In genomic region chr7:872685-873084, GRCh38 we compare ENCODE assay signal across 7 cellular contexts. TPM values are rescaled to one million over a fixed set of nuclear protein-coding genes. Genes with fewer than 3 reads are reported as not detected.
DNase-seq lines count a peak whose midpoint lies in the region; ATAC-seq, FAIRE-seq and TF ChIP-seq lines count a peak whose summit lies in the region.
"Not testable (repeated sequence)": the region's sequence is repeated elsewhere in the genome, so short reads cannot be mapped to it uniquely, and the experiment has no call there.

No MANE protein-coding gene starts in this region.

- intact Hi-C loops in activated CD4-positive, alpha-beta T cell treated with anti-CD3 and anti-CD28 coated beads, Interleukin-2, amount 10 ng/mL, durations not matched to agents 24 days and 14 days (cut with micrococcal nuclease): loop anchor here (1.0 to 2.0 kb wide), 4 partner anchors 40 to 550 kb away; partner anchors contain the start of gene SUN1
- intact Hi-C loops in K562 (cut with micrococcal nuclease) (loop anchor here (1.0 to 5.0 kb wide), 4 partner anchors 40 to 145 kb away; partner anchors contain the start of genes DNAAF5, PRKAR1B and SUN1), heart right ventricle (cut with DNase I) (loop anchor here in 9 of 10 donors (1.0 to 10.0 kb wide), 11 partner anchors 35 to 550 kb away; partner anchors contain the start of gene SUN1 (in 3 of the 9)), ovary (cut with DNase I) (loop anchor here in 3 of 4 donors (2.0 to 10.0 kb wide), 6 partner anchors 30 to 348 kb away; no protein-coding TSS in a partner anchor)

- H3K36me3 Mint-ChIP-seq in CD4-positive, CD25-positive, alpha-beta regulatory T cell: peaks cover 24% of the 10 kb centered on the region
- peaks cover 28% of the 10 kb centered on the region for H3K36me3 Mint-ChIP-seq in activated CD4-positive, alpha-beta T cell treated with anti-CD3 and anti-CD28 coated beads, Interleukin-2, amount 10 ng/mL, durations not matched to agents 24 days and 14 days (ENCODE audit: low read depth)

- not testable (repeated sequence) for TF ChIP-seq POLR2A in K562 (conservative IDR thresholded peaks at IDR 0.05); ovary (IDR thresholded peaks at IDR 0.05)

- TF ChIP-seq RAD21 in K562 (CRISPR knock-in tag; conservative IDR thresholded peaks at IDR 0.05 in 1 of 2, IDR thresholded peaks at IDR 0.05 in 1 of 2): not testable (repeated sequence)

- not testable (repeated sequence) for H3K9me3 ChIP-seq in CD4-positive, CD25-positive, alpha-beta regulatory T cell (ENCODE audit: control insufficient read depth in 2 of 2, low read length in 2 of 2); K562 (replicated peaks; ENCODE audit: control insufficient read depth, insufficient read depth, low read depth, low read length); heart right ventricle; ovary; stomach smooth muscle (ENCODE audit: control insufficient read depth in 2 of 2, low read length in 2 of 2)

- H3K4me3 ChIP-seq in CD4-positive, CD25-positive, alpha-beta regulatory T cell (ENCODE audit: low read depth, low read length); K562; heart right ventricle; ovary; stomach smooth muscle (ENCODE audit: low read length in 2 of 2): not testable (repeated sequence)

- peak overlapping the region in 1 of 4 donors; percentile 76 for H3K4me3 Mint-ChIP-seq in CD4-positive, CD25-positive, alpha-beta regulatory T cell
- H3K4me3 Mint-ChIP-seq in activated CD4-positive, alpha-beta T cell treated with anti-CD3 and anti-CD28 coated beads, Interleukin-2, amount 10 ng/mL, durations not matched to agents 24 days and 14 days: not testable (repeated sequence)

- H3K27me3 Mint-ChIP-seq in CD4-positive, CD25-positive, alpha-beta regulatory T cell; activated CD4-positive, alpha-beta T cell treated with anti-CD3 and anti-CD28 coated beads, Interleukin-2, amount 10 ng/mL, durations not matched to agents 24 days and 14 days: not testable (repeated sequence)

- CTCF ChIA-PET in K562 (lab: Yijun Ruan, JAX; ENCODE audit: low intra/inter-chr PET ratio): interaction anchor here (1.5 kb wide), 1 partner anchor 87 kb away, joined by 13 read pairs; no protein-coding TSS in a partner anchor

- TF ChIP-seq EP300 in K562 (IDR thresholded peaks at IDR 0.05; ENCODE audit: low read length); ovary (IDR thresholded peaks at IDR 0.05): not testable (repeated sequence)

- not testable (repeated sequence) for H4K20me1 ChIP-seq in K562 (replicated peaks; ENCODE audit: control insufficient read depth, insufficient read depth, low read length)

- H3K27me3 ChIP-seq in CD4-positive, CD25-positive, alpha-beta regulatory T cell (ENCODE audit: control insufficient read depth, insufficient read depth, low read length); K562 (ENCODE audit: control insufficient read depth in 2 of 2, insufficient read depth in 2 of 2, low read length in 2 of 2); heart right ventricle; ovary; stomach smooth muscle (ENCODE audit: control insufficient read depth in 1 of 2, insufficient read depth in 2 of 2, low read length in 2 of 2): not testable (repeated sequence)

- not testable (repeated sequence) for FAIRE-seq in K562 (lab: Jason Lieb, UNC)

- ATAC-seq in CD4-positive, CD25-positive, alpha-beta regulatory T cell (ENCODE audit: low read depth in 2 of 2); K562; heart right ventricle: not testable (repeated sequence)

- peaks cover 17% of the 10 kb centered on the region for H3K79me2 ChIP-seq in K562 (ENCODE audit: control insufficient read depth, insufficient read depth, low read length)

- peaks cover 23% of the 10 kb centered on the region for H3K36me3 ChIP-seq in CD4-positive, CD25-positive, alpha-beta regulatory T cell (ENCODE audit: control insufficient read depth, insufficient read depth, low read length)
- peaks cover 59% of the 10 kb centered on the region for H3K36me3 ChIP-seq in K562 (ENCODE audit: control insufficient read depth, insufficient read depth, low read length)
- peaks cover 0 to 70% (median 29%) of the 10 kb centered on the region in 9 donors for H3K36me3 ChIP-seq in heart right ventricle
- not testable (repeated sequence) for H3K36me3 ChIP-seq in ovary
- peaks cover 18 to 38% of the 10 kb centered on the region in 2 donors for H3K36me3 ChIP-seq in stomach smooth muscle (ENCODE audit: control insufficient read depth in 2 of 2, insufficient read depth in 2 of 2, low read length in 2 of 2)

- not testable (repeated sequence) for TF ChIP-seq CTCF in K562 (IDR thresholded peaks at IDR 0.05 in 2 of 3, conservative IDR thresholded peaks at IDR 0.05 in 1 of 3; ENCODE audit: insufficient read depth in 2 of 3, low read depth in 1 of 3, low read length in 3 of 3); heart right ventricle (IDR thresholded peaks at IDR 0.05); ovary (IDR thresholded peaks at IDR 0.05)

- not testable (repeated sequence) for H3K27ac ChIP-seq in CD4-positive, CD25-positive, alpha-beta regulatory T cell (ENCODE audit: insufficient read depth, low read length, poor library complexity, severe bottlenecking); K562 (ENCODE audit: extremely low read depth, low read depth, low read length)
- H3K27ac ChIP-seq in epithelial cell of prostate (peak overlapping the region; percentile 36), heart right ventricle (peak overlapping the region in 9 of 10 donors; percentile 52 to 72 (median 66)), ovary (peak overlapping the region; percentile 17 to 85), stomach smooth muscle (ENCODE audit: low read length) (peak overlapping the region; percentile 85)

- not testable (repeated sequence) for BruUV-seq in K562 (replicated peaks; lab: Mats Ljungman, UMichigan)

- 98% methylated on average over 12 of the region's 19 CpGs for WGBS in K562 (ENCODE audit: insufficient coverage, low coverage, missing lambda C conversion rate)
- 92% methylated on average over 19 of the region's 19 CpGs for WGBS in heart right ventricle, 2 donors
- WGBS in ovary, 3 donors: 83 to 88% (median 85%) methylated on average over 19 of the region's 19 CpGs

- not testable (repeated sequence) for H3K9me3 Mint-ChIP-seq in CD4-positive, CD25-positive, alpha-beta regulatory T cell; activated CD4-positive, alpha-beta T cell treated with anti-CD3 and anti-CD28 coated beads, Interleukin-2, amount 10 ng/mL, durations not matched to agents 24 days and 14 days

- peaks cover 7 to 15% (median 11%) of the 10 kb centered on the region in 4 donors for H3K4me1 Mint-ChIP-seq in CD4-positive, CD25-positive, alpha-beta regulatory T cell
- peaks cover 15% of the 10 kb centered on the region for H3K4me1 Mint-ChIP-seq in activated CD4-positive, alpha-beta T cell treated with anti-CD3 and anti-CD28 coated beads, Interleukin-2, amount 10 ng/mL, durations not matched to agents 24 days and 14 days

- not testable (repeated sequence) for H3K4me1 ChIP-seq in CD4-positive, CD25-positive, alpha-beta regulatory T cell (ENCODE audit: control insufficient read depth, insufficient read depth, low read length, poor library complexity, severe bottlenecking)
- H3K4me1 ChIP-seq in K562 (replicated peaks in 1 of 2; ENCODE audit: control insufficient read depth in 2 of 2, insufficient read depth in 2 of 2, low read length in 2 of 2) (peaks cover 20 to 25% of the 10 kb centered on the region in 2 experiments), heart right ventricle (peaks cover 11 to 61% (median 37%) of the 10 kb centered on the region in 9 donors), ovary (ENCODE audit: insufficient read depth) (peaks cover 19% of the 10 kb centered on the region), stomach smooth muscle (ENCODE audit: control insufficient read depth, insufficient read depth, low read length) (peaks cover 53% of the 10 kb centered on the region)

- H3K9ac ChIP-seq in K562 (ENCODE audit: insufficient read depth in 1 of 2, low read depth in 2 of 2, low read length in 2 of 2); stomach smooth muscle (ENCODE audit: low read length in 2 of 2): not testable (repeated sequence)

- POLR2A ChIA-PET in K562 (lab: Yijun Ruan, JAX): interaction anchor here (2.8 kb wide), 1 partner anchor 13 kb away, joined by 9 read pairs; no protein-coding TSS in a partner anchor

- H3K4me2 ChIP-seq in K562 (ENCODE audit: insufficient read depth, low read length): not testable (repeated sequence)

- not testable (repeated sequence) for DNase-seq in CD4-positive, CD25-positive, alpha-beta regulatory T cell; activated CD4-positive, alpha-beta T cell treated with anti-CD3 and anti-CD28 coated beads, Interleukin-2, amount 10 ng/mL, durations not matched to agents 24 days and 14 days; K562 (ENCODE audit: extremely low read depth in 1 of 4, low spot score in 3 of 4); epithelial cell of prostate (ENCODE audit: low read depth, low spot score); heart right ventricle; ovary

- H3K27ac Mint-ChIP-seq in CD4-positive, CD25-positive, alpha-beta regulatory T cell: peak overlapping the region in 2 of 3 donors; percentile 84
- peak overlapping the region; percentile 84 for H3K27ac Mint-ChIP-seq in activated CD4-positive, alpha-beta T cell treated with anti-CD3 and anti-CD28 coated beads, Interleukin-2, amount 10 ng/mL, durations not matched to agents 24 days and 14 days

- not testable (repeated sequence) for H2AFZ ChIP-seq in K562 (ENCODE audit: low read depth, low read length)

- not testable (repeated sequence) for H3K9me1 ChIP-seq in K562 (ENCODE audit: control insufficient read depth, insufficient read depth, low read length)

- in situ Hi-C loops in K562 (cut with MboI): loop anchor here (5.0 kb wide), 1 partner anchor 85 kb away; no protein-coding TSS in a partner anchor

RNA-seq across cellular contexts. Expression of gene GET4, which starts 3.7 kb away (rescaled TPM):
- 67.8 TPM for total RNA-seq in CD4-positive, CD25-positive, alpha-beta regulatory T cell
- 10 to 100 TPM; 23.9 to 30.8 (median 28.4) TPM for polyA plus RNA-seq in CD4-positive, CD25-positive, alpha-beta regulatory T cell
- 35.8 and 41.0 TPM in 2 replicates for total RNA-seq in activated CD4-positive, alpha-beta T cell treated with anti-CD3 and anti-CD28 coated beads, Interleukin-2, amount 10 ng/mL, durations not matched to agents 24 days and 14 days
- total RNA-seq in K562 (2011; cell fraction: chromatin; rRNA removed; ENCODE audit: low replicate concordance): 48.4 and 118 TPM in 2 replicates
- total RNA-seq in K562 (2011; cell fraction: nucleolus; rRNA removed): 96.6 and 125 TPM in 2 replicates
- total RNA-seq in K562 (2011; cell fraction: nucleoplasm; rRNA removed): 56.0 and 71.4 TPM in 2 replicates
- total RNA-seq in K562 (2014; rRNA removed) (111 and 135 TPM in 2 replicates), K562 (2014; rRNA removed; fragmentation: Illumina TruSeq; extraction: Trizol) (13.0 and 15.7 TPM in 2 replicates), K562 (2015; rRNA removed; fragmentation: Illumina TruSeq; extraction: Trizol) (37.9 and 40.4 TPM in 2 replicates), K562 (2021) (83.3 and 89.9 TPM in 2 replicates), heart right ventricle (10 to 100 TPM; 14.7 to 25.0 (median 20.4) TPM), ovary (10 to 100 TPM; 16.8 to 37.6 (median 30.4) TPM)
- polyA plus RNA-seq in K562 (2011; rRNA removed) (45.0 and 45.4 TPM in 2 replicates), K562 (2014; fragmentation: Illumina TruSeq; extraction: Trizol) (33.2 and 48.4 TPM in 2 replicates), K562 (2014; fragmentation: Nextera tagmentation; extraction: Ambion mirVana) (1 to 10 TPM in 1 of 2 experiments, under 1 TPM in 1; 0.99 to 2.0 TPM), K562 (2014; rRNA removed) (122 and 151 TPM in 2 replicates), heart right ventricle (10 to 100 TPM; 32.8 to 38.6 TPM), ovary (10 to 100 TPM in 1 of 2 donors, 1 to 10 TPM in 1; 7.2 to 37.2 TPM)
- 69.2 and 135 TPM in 2 replicates for polyA plus RNA-seq in K562 (2011; cell fraction: cytosol; rRNA removed)
- polyA plus RNA-seq in K562 (2011; cell fraction: nucleus; rRNA removed): 114 and 189 TPM in 2 replicates
- polyA plus RNA-seq in K562 (2012): 53.9 and 82.1 TPM in 2 replicates
- 8.6 and 13.3 TPM in 2 replicates for polyA minus RNA-seq in K562 (2011; rRNA and poly(A)+ RNA removed)
- 24.0 and 28.9 TPM in 2 replicates for polyA minus RNA-seq in K562 (2011; cell fraction: cytosol; rRNA and poly(A)+ RNA removed)
- polyA minus RNA-seq in K562 (2011; cell fraction: nucleus; rRNA and poly(A)+ RNA removed): 24.9 and 29.6 TPM in 2 replicates

RNA-seq across cellular contexts. Expression of gene SUN1, which starts 40.4 kb away (rescaled TPM):
- 90.0 TPM for total RNA-seq in CD4-positive, CD25-positive, alpha-beta regulatory T cell
- 10 to 100 TPM; 46.8 to 56.1 (median 53.7) TPM for polyA plus RNA-seq in CD4-positive, CD25-positive, alpha-beta regulatory T cell
- total RNA-seq in activated CD4-positive, alpha-beta T cell treated with anti-CD3 and anti-CD28 coated beads, Interleukin-2, amount 10 ng/mL, durations not matched to agents 24 days and 14 days: 85.8 and 90.3 TPM in 2 replicates
- total RNA-seq in K562 (2011; cell fraction: chromatin; rRNA removed; ENCODE audit: low replicate concordance): 527 and 872 TPM in 2 replicates
- total RNA-seq in K562 (2011; cell fraction: nucleolus; rRNA removed): 542 and 585 TPM in 2 replicates
- total RNA-seq in K562 (2011; cell fraction: nucleoplasm; rRNA removed): 348 and 489 TPM in 2 replicates
- total RNA-seq in K562 (2014; rRNA removed): 80.5 and 86.7 TPM in 2 replicates
- total RNA-seq in K562 (2014; rRNA removed; fragmentation: Illumina TruSeq; extraction: Trizol): 38.9 and 42.3 TPM in 2 replicates
- 49.2 and 53.5 TPM in 2 replicates for total RNA-seq in K562 (2015; rRNA removed; fragmentation: Illumina TruSeq; extraction: Trizol)
- 81.9 and 101 TPM in 2 replicates for total RNA-seq in K562 (2021)
- polyA plus RNA-seq in K562 (2011; rRNA removed): 132 and 143 TPM in 2 replicates
- polyA plus RNA-seq in K562 (2011; cell fraction: cytosol; rRNA removed): 249 and 254 TPM in 2 replicates
- polyA plus RNA-seq in K562 (2011; cell fraction: nucleus; rRNA removed): 889 and 1,080 TPM in 2 replicates
- 107 and 112 TPM in 2 replicates for polyA plus RNA-seq in K562 (2012)
- polyA plus RNA-seq in K562 (2014; fragmentation: Illumina TruSeq; extraction: Trizol): 62.3 and 88.2 TPM in 2 replicates
- 10 to 100 TPM; 36.8 TPM for polyA plus RNA-seq in K562 (2014; fragmentation: Nextera tagmentation; extraction: Ambion mirVana)
- 105 and 119 TPM in 2 replicates for polyA plus RNA-seq in K562 (2014; rRNA removed)
- polyA minus RNA-seq in K562 (2011; rRNA and poly(A)+ RNA removed): 72.4 and 98.1 TPM in 2 replicates
- 47.4 and 59.7 TPM in 2 replicates for polyA minus RNA-seq in K562 (2011; cell fraction: cytosol; rRNA and poly(A)+ RNA removed)
- 245 and 267 TPM in 2 replicates for polyA minus RNA-seq in K562 (2011; cell fraction: nucleus; rRNA and poly(A)+ RNA removed)
- 100 to 1,000 TPM; 129 to 211 (median 183) TPM for total RNA-seq in heart right ventricle
- polyA plus RNA-seq in heart right ventricle: 100 to 1,000 TPM in 1 of 2 donors, 10 to 100 TPM in 1; 69.2 to 203 TPM
- 100 to 1,000 TPM; 140 to 196 (median 154) TPM for total RNA-seq in ovary
- 100 to 1,000 TPM; 100 to 135 TPM for polyA plus RNA-seq in ovary
